Comparison of ENCODE assay signal across 8 cellular contexts in the genomic region with DNA sequence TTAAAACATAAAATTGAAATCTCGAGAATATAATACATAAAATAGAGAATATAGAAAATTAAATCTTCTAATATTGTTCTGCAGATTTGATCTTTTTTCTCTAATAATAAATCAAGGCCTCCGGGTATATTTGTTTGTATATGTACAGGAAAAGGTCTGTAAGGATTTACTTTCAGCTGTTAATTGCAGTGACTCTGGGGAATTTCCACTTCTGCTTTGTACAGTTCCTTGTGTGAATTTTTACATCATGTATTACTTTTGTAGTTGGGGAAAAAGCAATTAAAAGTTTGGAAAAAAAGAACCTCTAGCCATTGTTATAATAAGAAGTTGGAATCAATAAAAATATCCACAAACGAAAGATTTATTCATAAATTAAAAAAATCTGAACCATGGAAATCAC. TPM values are rescaled to one million over a fixed set of nuclear protein-coding genes. Genes with fewer than 3 reads are reported as not detected.
"Had no signal": no experiment of that assay in that cellular context is flagged by ENCODE, and none has a peak within 500 bp of the region (broad histone marks: within the 10 kb centered on the region; RNA-seq: fewer than 3 reads in every experiment).

No MANE protein-coding gene starts in this region.

RNA-seq across cellular contexts. Expression of gene CD8B2, which starts 23.6 kb away (rescaled TPM):
- total RNA-seq: activated T-helper 2 cell treated with anti-CD3 and anti-CD28 coated beads, Interferon-gamma antibody, Interleukin-2, Interleukin-4, amounts not matched to agents 10 μg/mL and 5 μg/mL and 100 μg/mL, durations not matched to agents 14 hours and 24 hours and 36 hours; ascending aorta; cardiac muscle cell; M059J; NCI-H460; OCI-LY7; PC-9; Right ventricle myocardium superior had no signal
- polyA plus RNA-seq: cardiac muscle cell had no signal

RNA-seq across cellular contexts. Expression of gene RGPD3, which starts 42.6 kb away (rescaled TPM):
- total RNA-seq: OCI-LY7 had no signal
